12 cellular contexts compared by ENCODE assay signal in the genomic region with DNA sequence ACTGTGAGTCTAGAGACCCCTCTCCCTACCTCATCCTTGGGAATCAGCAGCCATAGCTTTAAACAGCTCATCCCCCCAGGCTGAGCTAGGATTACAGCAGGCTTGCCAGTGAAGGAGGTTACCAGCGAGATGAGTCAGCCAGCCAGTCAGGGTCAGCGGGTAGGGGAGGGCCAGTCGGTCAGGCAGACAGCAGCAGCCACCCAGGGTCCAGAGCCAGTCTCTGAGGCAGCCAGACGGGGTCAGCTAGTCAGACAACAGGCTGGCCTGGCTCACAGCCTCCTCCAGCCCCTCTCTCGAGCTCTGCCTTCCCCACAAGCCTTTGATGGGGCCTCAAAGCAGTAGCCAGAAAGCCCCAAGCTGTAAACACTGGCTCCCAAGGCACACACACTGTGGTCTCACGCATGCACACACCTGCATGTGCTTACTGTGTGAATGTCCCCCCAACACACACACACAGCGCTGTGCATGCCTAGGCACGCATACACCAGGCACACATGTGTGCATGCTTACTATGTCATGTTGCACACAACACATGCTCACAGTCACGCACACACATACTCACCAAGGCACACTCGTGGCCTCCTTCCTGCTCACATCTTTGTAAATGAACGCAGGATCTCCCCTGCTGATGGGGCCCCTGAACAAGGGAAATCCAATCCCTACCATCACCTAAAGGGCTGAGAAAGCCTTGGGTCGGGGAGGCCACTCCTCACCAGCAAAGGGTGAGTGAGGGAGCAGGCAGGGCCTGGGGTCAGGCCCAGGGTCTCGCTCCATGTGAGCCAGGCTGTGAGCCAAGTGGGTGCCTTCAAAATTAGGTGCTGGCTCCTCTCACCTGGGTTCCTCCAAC. TPM values are rescaled to one million over a fixed set of nuclear protein-coding genes. Genes with fewer than 3 reads are reported as not detected.
DNase-seq lines count a peak whose midpoint lies in the region; ATAC-seq, FAIRE-seq and TF ChIP-seq lines count a peak whose summit lies in the region.
"Had no signal": no experiment of that assay in that cellular context is flagged by ENCODE, and none has a peak within 500 bp of the region (broad histone marks: within the 10 kb centered on the region; RNA-seq: fewer than 3 reads in every experiment).

No MANE protein-coding gene starts in this region.

- H3K27ac ChIP-seq in A549, result peak overlapping the region; percentile 97 to 99
- no peak overlapping the region for H3K27ac ChIP-seq in H9 (ENCODE audit: insufficient read length, low read depth, low read length)
- H3K27ac ChIP-seq in hepatocyte, result no peak overlapping the region
- H3K27ac ChIP-seq: C4-2B, thoracic aorta had no signal

- H3K9ac ChIP-seq in H9 (ENCODE audit: extremely low read depth, insufficient read length, low read length), result no peak overlapping the region

- H4K5ac ChIP-seq in H9 (ENCODE audit: insufficient read length, low read depth, low read length), result no peak overlapping the region

- H3K4me1 ChIP-seq in A549 (peaks cover 74% of the 10 kb centered on the region), H9 (ENCODE audit: insufficient read depth, low read length) (peaks cover 3% of the 10 kb centered on the region; the same call in 1 of the 2 replicates), hepatocyte (ENCODE audit: insufficient read depth) (no peaks in the 10 kb centered on the region)

- no peak overlapping the region for H4K8ac ChIP-seq in H9 (replicated peaks; ENCODE audit: insufficient read length, low read depth, low read length)

- no peaks in the 10 kb centered on the region for H3K9me2 ChIP-seq in hepatocyte (replicated peaks; ENCODE audit: insufficient read depth)

- CTCF ChIA-PET in A549 (lab: Yijun Ruan, JAX), result interaction anchor here (0.7 to 2.0 kb wide), 4 partner anchors 11 to 113 kb away, joined by 3 to 6 read pairs (median 5); no protein-coding TSS in a partner anchor

- H4K20me1 ChIP-seq in H9 (ENCODE audit: control insufficient read depth, insufficient read depth, insufficient read length) (no peaks in the 10 kb centered on the region), hepatocyte (ENCODE audit: insufficient read depth, poor library complexity, severe bottlenecking) (no peaks in the 10 kb centered on the region)

- no peak overlapping the region for H2BK20ac ChIP-seq in H9 (ENCODE audit: low read depth, low read length, poor library complexity, severe bottlenecking)

- FAIRE-seq in A549 (lab: Jason Lieb, UNC), result peak; percentile 81

- no peak overlapping the region for H2BK12ac ChIP-seq in H9 (ENCODE audit: insufficient read length, low read depth, low read length)

- no peaks in the 10 kb centered on the region for H3K79me1 ChIP-seq in H9 (ENCODE audit: insufficient read depth, low read depth, low read length, poor library complexity, severe bottlenecking)

- 33% methylated on average over 11 of the region's 13 CpGs for WGBS in A549 (ENCODE audit: missing lambda C conversion rate)
- WGBS in H9 (ENCODE audit: extremely low coverage, insufficient read length, low lambda C conversion rate), result no CpG with 5 or more reads among the region's 13 CpGs
- WGBS in hepatocyte (ENCODE audit: low lambda C conversion rate, missing lambda C conversion rate), result 52% methylated on average over 13 of the region's 13 CpGs

- peaks cover 40 to 46% of the 10 kb centered on the region in 2 experiments for H3K4me1 Mint-ChIP-seq in H9
- no peaks in the 10 kb centered on the region for H3K4me1 Mint-ChIP-seq in activated T-cell treated with anti-CD3 and anti-CD28 coated beads, Interleukin-2, amount 50 U/mL, for 72 hours (ENCODE audit: low read depth)

- H4K91ac ChIP-seq in H9 (ENCODE audit: insufficient read length, low read depth, low read length), result no peak overlapping the region

- H2AFZ ChIP-seq in H9 (ENCODE audit: low read length) (no peak overlapping the region), hepatocyte (no peak overlapping the region)

- H3K4me3 Mint-ChIP-seq in H9, result no peak overlapping the region
- H3K4me3 Mint-ChIP-seq in activated T-cell treated with anti-CD3 and anti-CD28 coated beads, Interleukin-2, amount 50 U/mL, for 72 hours, result no peak overlapping the region

- H3T11ph ChIP-seq in H9 (ENCODE audit: low read length), result no peak overlapping the region

- H3K9me3 ChIP-seq in A549 (peaks cover 11% of the 10 kb centered on the region; the same call in 2 of the 3 replicates), H9 (ENCODE audit: control insufficient read depth, low read depth, low read length) (no peaks in the 10 kb centered on the region), hepatocyte (ENCODE audit: low read depth) (no peaks in the 10 kb centered on the region)

- H3K23me2 ChIP-seq in H9 (ENCODE audit: insufficient read length, low read depth, low read length, poor library complexity, severe bottlenecking), result no peaks in the 10 kb centered on the region

- H3K27me3 Mint-ChIP-seq in H9 (ENCODE audit: low read depth), result peaks cover 6% of the 10 kb centered on the region; the same call in 1 of the 2 replicates
- H3K27me3 Mint-ChIP-seq in activated T-cell treated with anti-CD3 and anti-CD28 coated beads, Interleukin-2, amount 50 U/mL, for 72 hours (ENCODE audit: low read depth), result no peaks in the 10 kb centered on the region

- H3K79me2 ChIP-seq in H9 (ENCODE audit: insufficient read depth, low read length) (no peaks in the 10 kb centered on the region), hepatocyte (no peaks in the 10 kb centered on the region)

- H2BK15ac ChIP-seq in H9 (ENCODE audit: low read depth, low read length), result no peak overlapping the region

- H3K27me3 ChIP-seq in H9 (ENCODE audit: insufficient read depth, low read length), result no peaks in the 10 kb centered on the region
- no peaks in the 10 kb centered on the region for H3K27me3 ChIP-seq in hepatocyte

- peak; percentile 89 to 91 for ATAC-seq in A549
- ATAC-seq in HG03139 (IDR thresholded peaks at IDR 0.05; ENCODE audit: unreplicated experiment), result no peak
- no peak for ATAC-seq in activated T-cell treated with anti-CD3 and anti-CD28 coated beads, Interleukin-2, amount 50 U/mL, for 72 hours (replicated peaks in 1 of 2)

- POLR2A ChIA-PET in A549 (lab: Yijun Ruan, JAX), result interaction anchor here (1.7 kb wide), 1 partner anchor 25 kb away, joined by 5 read pairs; no protein-coding TSS in a partner anchor

- peaks cover 0 to 7% (median 6%) of the 10 kb centered on the region in 3 experiments; a peak in 2 of 7 replicates for H3K36me3 Mint-ChIP-seq in H9 (ENCODE audit: insufficient read depth in 1 of 3, low read depth in 3 of 3)
- H3K36me3 Mint-ChIP-seq in activated T-cell treated with anti-CD3 and anti-CD28 coated beads, Interleukin-2, amount 50 U/mL, for 72 hours (ENCODE audit: insufficient read depth in 2 of 2), result no peaks in the 10 kb centered on the region

- H3K23ac ChIP-seq in H9 (ENCODE audit: insufficient read length, low read depth, low read length), result no peak overlapping the region

- TF ChIP-seq CTCF in A549 (IDR thresholded peaks at IDR 0.05) (no peak), H9 (conservative IDR thresholded peaks at IDR 0.05) (no peak), hepatocyte (IDR thresholded peaks at IDR 0.05; ENCODE audit: poor library complexity) (no peak)

- peak; percentile 64 to 73; a peak in 2 of 5 replicates for TF ChIP-seq EP300 in A549 (IDR thresholded peaks at IDR 0.05)

- no peak overlapping the region; a peak in 1 of 7 replicates for H3K27ac Mint-ChIP-seq in H9
- H3K27ac Mint-ChIP-seq in activated T-cell treated with anti-CD3 and anti-CD28 coated beads, Interleukin-2, amount 50 U/mL, for 72 hours, result no peak overlapping the region

- no peak overlapping the region for H3K18ac ChIP-seq in H9 (ENCODE audit: insufficient read length, low read depth, low read length)

- no peak overlapping the region for H2BK120ac ChIP-seq in H9 (ENCODE audit: low read depth, low read length, poor library complexity, severe bottlenecking)

- peak overlapping the region; percentile 16; the same call in 2 of the 3 replicates for H3K4me3 ChIP-seq in A549
- H3K4me3 ChIP-seq in hepatocyte, result no peak overlapping the region
- H3K4me3 ChIP-seq: thoracic aorta had no signal

- TF ChIP-seq RAD21 in A549 (conservative IDR thresholded peaks at IDR 0.05 in 1 of 2, IDR thresholded peaks at IDR 0.05 in 1 of 2), result peak; percentile 17 to 36; a peak in 1 of 5 replicates

- no peak overlapping the region for H2AK5ac ChIP-seq in H9 (ENCODE audit: insufficient read length, low read length)

- H3K56ac ChIP-seq in H9 (ENCODE audit: insufficient read length, low read depth, low read length), result no peak overlapping the region

- peaks cover 5% of the 10 kb centered on the region in 2 experiments; a peak in 2 of 5 replicates for H3K9me3 Mint-ChIP-seq in H9
- H3K9me3 Mint-ChIP-seq in activated T-cell treated with anti-CD3 and anti-CD28 coated beads, Interleukin-2, amount 50 U/mL, for 72 hours, result no peaks in the 10 kb centered on the region

- TF ChIP-seq POLR2A in A549 (IDR thresholded peaks at IDR 0.05; ENCODE audit: low read length), result peak; percentile 26; the same call in 1 of the 2 replicates

- no peaks in the 10 kb centered on the region for H3K36me3 ChIP-seq in hepatocyte (replicated peaks; ENCODE audit: insufficient read depth, low read depth)
- H3K36me3 ChIP-seq: thoracic aorta had no signal

- H2BK5ac ChIP-seq in H9 (ENCODE audit: insufficient read length, low read length), result no peak overlapping the region

- peak overlapping the region; percentile 67 for H3K4me2 ChIP-seq in A549
- no peak overlapping the region for H3K4me2 ChIP-seq in H9 (ENCODE audit: insufficient read depth, insufficient read length, low read length)
- H3K4me2 ChIP-seq in hepatocyte, result no peak overlapping the region

- H3K4ac ChIP-seq in H9 (ENCODE audit: low read depth, low read length), result no peak overlapping the region

- DNase-seq in A549 (ENCODE audit: low read depth in 1 of 2, low spot score in 1 of 2) (peak; percentile 84 to 98), H9 (peak; percentile 56), T1000 (lab: John Stamatoyannopoulos, UW) (peak; percentile 33), hepatocyte (ENCODE audit: low spot score) (peak; percentile 73), KG1 (lab: John Stamatoyannopoulos, UW) (no peak)
- no peak for DNase-seq in central memory CD4-positive, alpha-beta T cell
- no peak for DNase-seq in activated T-cell treated with anti-CD3 and anti-CD28 coated beads, Interleukin-2, amount 50 U/mL, for 72 hours
- DNase-seq: stimulated activated CD4-positive, alpha-beta T cell treated with anti-CD3 and anti-CD28 coated beads, Interleukin-15, amount 100 ng/mL, for 24 hours had no signal

- no peak overlapping the region for H3K14ac ChIP-seq in H9 (ENCODE audit: insufficient read depth, low read length)

TF ChIP-seq in A549, 52 proteins besides CTCF, POLR2A, EP300 and RAD21 (continues in another document):
- TF ChIP-seq PHF8 (IDR thresholded peaks at IDR 0.05; ENCODE audit: borderline replicate concordance, low read depth), result no peak

RNA-seq across cellular contexts. Expression of a gene that starts 28.2 kb away (rescaled TPM):
- 365 and 415 TPM in 2 replicates for polyA plus RNA-seq in A549 (2011; rRNA removed)
- 262 and 269 TPM in 2 replicates for polyA plus RNA-seq in A549 (2012; cell fraction: cytosol; rRNA removed)
- 257 and 259 TPM in 2 replicates for polyA plus RNA-seq in A549 (2012; cell fraction: nucleus; rRNA removed)
- 360 to 395 TPM (median 360 TPM) in 3 replicates for polyA plus RNA-seq in A549 (2017; fragmentation: RNase III; extraction: RNeasy Plus Mini Kit Qiagen cat#74134 plus additional on column Dnase treatment)
- 372 and 391 TPM in 2 replicates for polyA minus RNA-seq in A549 (2011; rRNA and poly(A)+ RNA removed)
- total RNA-seq in H9 (2021), result 1.2 and 1.9 TPM in 2 replicates
- total RNA-seq in hepatocyte, result 0.10 and 0.32 TPM in 2 replicates
- polyA plus RNA-seq in hepatocyte, result 0.33 and 0.41 TPM in 2 replicates
- not detected for total RNA-seq in activated T-cell treated with anti-CD3 and anti-CD28 coated beads, Interleukin-2, amount 50 U/mL, for 72 hours
- total RNA-seq: lower leg skin, thoracic aorta had no signal

Comparison
In these comparisons a context has a peak if more than half of its experiments do, and no peak if none do; other contexts are left out.
1. ATAC-seq: peak in A549 (2 of 2); none in HG03139 (single experiment) and activated T-cell treated with anti-CD3 and anti-CD28 coated beads, Interleukin-2, amount 50 U/mL, for 72 hours (0 of 2).
2. DNase-seq: peak in A549 (2 of 2), H9 (single experiment), T1000 (single experiment) and hepatocyte (single experiment); none in central memory CD4-positive, alpha-beta T cell (single experiment), activated T-cell treated with anti-CD3 and anti-CD28 coated beads, Interleukin-2, amount 50 U/mL, for 72 hours (0 of 2) and KG1 (single experiment).
3. H3K27ac ChIP-seq: peak in A549 (2 of 2); none in H9 (single experiment) and hepatocyte (single experiment).